Comparison of ENCODE assay signal across 27 cellular contexts in genomic region chr5:127292030-127292735, GRCh38. TPM values are rescaled to one million over a fixed set of nuclear protein-coding genes. Genes with fewer than 3 reads are reported as not detected.
DNase-seq lines count a peak whose midpoint lies in the region; ATAC-seq and TF ChIP-seq lines count a peak whose summit lies in the region.
"Had no signal": no experiment of that assay in that cellular context is flagged by ENCODE, and none has a peak within 500 bp of the region (broad histone marks: within the 10 kb centered on the region; RNA-seq: fewer than 3 reads in every experiment).

No MANE protein-coding gene starts in this region.

- H3K9me3 ChIP-seq in HUES64 (ENCODE audit: insufficient read depth, low read depth, low read length) (peaks cover 13% of the 10 kb centered on the region), endodermal cell (ENCODE audit: control insufficient read depth, low read length) (peaks cover 20% of the 10 kb centered on the region), skeletal muscle tissue (ENCODE audit: control insufficient read depth in 3 of 3, low read length in 3 of 3) (no peaks in the 10 kb centered on the region)
- H3K9me3 ChIP-seq: ascending aorta, prostate gland had no signal

- peak overlapping the region; percentile 73 for H3K4me3 ChIP-seq in HUES64 (ENCODE audit: low read length)
- peak overlapping the region; percentile 93 for H3K4me3 ChIP-seq in endodermal cell (ENCODE audit: low read length)
- H3K4me3 ChIP-seq in skeletal muscle tissue (ENCODE audit: low read length in 3 of 3), result peak overlapping the region in 2 of 3 donors; percentile 79 to 87
- H3K4me3 ChIP-seq: ascending aorta, GM23248, prostate gland, spleen had no signal

- H3K27ac Mint-ChIP-seq in endodermal cell, result no peak overlapping the region
- H3K27ac Mint-ChIP-seq in nephron, result peak overlapping the region in 1 of 3 experiments; percentile 57
- H3K27ac Mint-ChIP-seq: activated CD4-positive, alpha-beta T cell treated with anti-CD3 and anti-CD28 coated beads, Interleukin-2, amount 10 ng/mL, durations not matched to agents 7 days and 5 days; activated naive CD4-positive, alpha-beta T cell treated with anti-CD3 and anti-CD28 coated beads, Interleukin-2, amount 50 U/mL, for 24 hours; naive thymus-derived CD8-positive, alpha-beta T cell had no signal

- peaks cover 18% of the 10 kb centered on the region; the same call in 1 of the 2 replicates for H3K27me3 ChIP-seq in HUES64 (ENCODE audit: insufficient read depth, low read length)
- no peaks in the 10 kb centered on the region for H3K27me3 ChIP-seq in endodermal cell (ENCODE audit: control insufficient read depth, insufficient read depth, low read length, poor library complexity, severe bottlenecking)
- peaks cover 4 to 8% (median 5%) of the 10 kb centered on the region in 3 donors for H3K27me3 ChIP-seq in skeletal muscle tissue (ENCODE audit: control insufficient read depth in 3 of 3, insufficient read depth in 3 of 3, low read length in 3 of 3)
- H3K27me3 ChIP-seq: ascending aorta had no signal

- H3K27me3 Mint-ChIP-seq in endodermal cell (ENCODE audit: insufficient read depth), result no peaks in the 10 kb centered on the region
- H3K27me3 Mint-ChIP-seq in nephron (ENCODE audit: low read depth), result peaks cover 24% of the 10 kb centered on the region

- 89% methylated on average over 2 of the region's 2 CpGs for WGBS in HUES64
- WGBS in endodermal cell (ENCODE audit: insufficient coverage in 1 of 2, insufficient read length in 1 of 2), 2 experiments, result 80 to 84% methylated on average over 1 to 2 of the region's 2 CpGs

- H3K27ac ChIP-seq in HUES64 (ENCODE audit: low read depth, low read length), result no peak overlapping the region
- no peak overlapping the region for H3K27ac ChIP-seq in endodermal cell (ENCODE audit: low read depth, low read length)
- no peak overlapping the region for H3K27ac ChIP-seq in skeletal muscle tissue (ENCODE audit: low read depth, low read length)
- H3K27ac ChIP-seq: ascending aorta, GM23248, prostate gland, spleen had no signal

- no peaks in the 10 kb centered on the region for H3K36me3 ChIP-seq in HUES64 (ENCODE audit: insufficient read depth, low read length)
- H3K36me3 ChIP-seq in endodermal cell (ENCODE audit: control insufficient read depth, insufficient read depth, low read length), result no peaks in the 10 kb centered on the region
- H3K36me3 ChIP-seq in skeletal muscle tissue (ENCODE audit: control insufficient read depth in 3 of 3, insufficient read depth in 3 of 3, low read length in 3 of 3), result no peaks in the 10 kb centered on the region
- H3K36me3 ChIP-seq: ascending aorta, prostate gland, spleen had no signal

- no peak overlapping the region for H3K9ac ChIP-seq in HUES64 (ENCODE audit: low read depth, low read length)
- H3K9ac ChIP-seq in endodermal cell (ENCODE audit: extremely low read depth, low read length, poor library complexity, severe bottlenecking), result peak overlapping the region; percentile 60
- peak overlapping the region in 1 of 3 donors; percentile 72 for H3K9ac ChIP-seq in skeletal muscle tissue (ENCODE audit: low read depth in 1 of 3, low read length in 3 of 3)
- H3K9ac ChIP-seq: GM23248 had no signal

- H3K4me1 Mint-ChIP-seq in endodermal cell (peaks cover 26% of the 10 kb centered on the region), nephron (peaks cover 25% of the 10 kb centered on the region)

- no peaks in the 10 kb centered on the region for H3K36me3 Mint-ChIP-seq in endodermal cell (ENCODE audit: low read depth)
- no peaks in the 10 kb centered on the region for H3K36me3 Mint-ChIP-seq in nephron (ENCODE audit: low read depth)

- ATAC-seq in HG02973 (IDR thresholded peaks at IDR 0.05; ENCODE audit: unreplicated experiment), result no peak
- ATAC-seq: esophagus mucosa; left cardiac atrium; naive thymus-derived CD8-positive, alpha-beta T cell; stimulated activated naive CD8-positive, alpha-beta T cell treated with anti-CD3 and anti-CD28 coated beads, Interleukin-15, Interleukin-2, amounts not matched to agents 100 U/mL and 50 U/mL, for 24 hours had no signal

- H3K4me1 ChIP-seq in HUES64 (ENCODE audit: insufficient read depth, low read length) (peaks cover 32% of the 10 kb centered on the region), endodermal cell (ENCODE audit: control insufficient read depth, insufficient read depth, low read length) (no peaks in the 10 kb centered on the region), skeletal muscle tissue (ENCODE audit: control insufficient read depth in 3 of 3, insufficient read depth in 3 of 3, low read length in 3 of 3) (peaks cover 3 to 13% (median 6%) of the 10 kb centered on the region in 3 donors)
- H3K4me1 ChIP-seq: ascending aorta, prostate gland had no signal

- H3K4me3 Mint-ChIP-seq in endodermal cell, result peak overlapping the region; percentile 81
- H3K4me3 Mint-ChIP-seq in nephron, result peak overlapping the region; percentile 86 to 91 (median 89)
- H3K4me3 Mint-ChIP-seq: activated CD4-positive, alpha-beta T cell treated with anti-CD3 and anti-CD28 coated beads, Interleukin-2, amount 10 ng/mL, durations not matched to agents 7 days and 5 days had no signal

- H3K9me3 Mint-ChIP-seq in endodermal cell (peaks cover 13% of the 10 kb centered on the region), nephron (no peaks in the 10 kb centered on the region)
- H3K9me3 Mint-ChIP-seq: activated CD4-positive, alpha-beta T cell treated with anti-CD3 and anti-CD28 coated beads, Interleukin-2, amount 10 ng/mL, durations not matched to agents 7 days and 5 days; activated naive CD4-positive, alpha-beta T cell treated with anti-CD3 and anti-CD28 coated beads, Interleukin-2, amount 50 U/mL, for 24 hours had no signal

- TF ChIP-seq CTCF in endodermal cell (conservative IDR thresholded peaks at IDR 0.05) (no peak), nephron (IDR thresholded peaks at IDR 0.05; ENCODE audit: unreplicated experiment in 3 of 3) (no peak)

- DNase-seq in endodermal cell (no peak), anterior cingulate cortex (lab: John Stamatoyannopoulos, UW) (no peak), NCI-H1930 (lab: John Stamatoyannopoulos, UW) (no peak), NCI-H524 (lab: John Stamatoyannopoulos, UW) (no peak)
- DNase-seq: activated CD4-positive, alpha-beta T cell treated with anti-CD3 and anti-CD28 coated beads, Interleukin-2, amount 10 ng/mL, durations not matched to agents 7 days and 5 days; effector memory CD4-positive, alpha-beta T cell; foreskin melanocyte; GM23248; IMR-90; left cardiac atrium; mesenchymal stem cell; naive thymus-derived CD8-positive, alpha-beta T cell; NCI-H510A; spleen; stimulated activated CD4-positive, alpha-beta T cell treated with anti-CD3 and anti-CD28 coated beads, Interleukin-4, amount 100 ng/mL, for 4 hours; stimulated activated naive CD8-positive, alpha-beta T cell treated with anti-CD3 and anti-CD28 coated beads, Interleukin-15, Interleukin-2, amounts not matched to agents 100 U/mL and 50 U/mL, for 24 hours; trophoblast cell had no signal

RNA-seq across cellular contexts. Expression of gene MEGF10, which starts 1.6 kb away (rescaled TPM):
- polyA plus RNA-seq in HUES64 (2013, experiment 1 of 2), result 11.3 TPM
- 9.2 TPM for polyA plus RNA-seq in HUES64 (2013, experiment 2 of 2)
- total RNA-seq in endodermal cell, result 10 to 100 TPM; 12.7 to 17.7 TPM
- polyA plus RNA-seq in endodermal cell (2013, experiment 1 of 2), result 17.1 TPM
- 14.4 TPM for polyA plus RNA-seq in endodermal cell (2013, experiment 2 of 2)
- total RNA-seq in skeletal muscle tissue, result 77.8 TPM
- total RNA-seq: activated CD4-positive, alpha-beta T cell treated with anti-CD3 and anti-CD28 coated beads, Interleukin-2, amount 10 ng/mL, durations not matched to agents 7 days and 5 days; GM23248; IMR-90; T-helper 2 cell treated with Interferon-gamma antibody and Interleukin-4, amounts not matched to agents 100 ng/mL and 5 ng/mL, for 36 hours had no signal
- polyA plus RNA-seq: BJ; GM23248; IMR-90; naive thymus-derived CD8-positive, alpha-beta T cell had no signal
